ENCODE assay signal across 32 cellular contexts in the genomic region with DNA sequence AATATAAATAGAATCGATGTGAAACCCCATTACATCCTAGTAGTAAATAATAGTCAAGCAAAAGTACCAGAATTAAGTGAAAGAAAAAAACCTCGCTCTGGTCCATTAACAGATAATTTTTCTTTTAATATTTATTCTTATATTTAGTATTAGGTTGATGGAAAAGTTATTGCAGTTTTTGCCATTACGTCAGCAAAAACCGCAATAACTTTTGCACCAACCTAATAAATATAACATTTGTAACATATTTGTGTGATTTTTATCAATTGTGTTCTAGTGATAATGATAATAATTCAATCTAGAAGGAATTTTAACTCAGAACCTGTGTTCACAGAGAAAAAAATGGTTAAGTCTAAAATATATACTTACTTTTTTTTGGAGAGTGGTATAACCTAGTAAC. TPM values are rescaled to one million over a fixed set of nuclear protein-coding genes. Genes with fewer than 3 reads are reported as not detected.
"Had no signal": no experiment of that assay in that cellular context is flagged by ENCODE, and none has a peak within 500 bp of the region (broad histone marks: within the 10 kb centered on the region; RNA-seq: fewer than 3 reads in every experiment).

No MANE protein-coding gene starts in this region.

- H2AFZ ChIP-seq: neural progenitor cell, parathyroid adenoma had no signal

- H3K27ac Mint-ChIP-seq: natural killer cell; nephron; neural progenitor cell; progenitor cell of endocrine pancreas; stimulated activated memory B cell treated with anti-CD40 and anti-IgM and Interleukin-4, amounts not matched to agents 10 μg/mL and 1 μg/mL and 100 μg/mL, for 72 hours; stimulated activated naive CD8-positive, alpha-beta T cell treated with anti-CD3 and anti-CD28 coated beads, Interleukin-15, amount 100 ng/mL, for 72 hours; type B pancreatic cell had no signal

- H3K79me2 ChIP-seq: parathyroid adenoma had no signal

- H3K27me3 ChIP-seq: neural progenitor cell, ovary, spleen, suprapubic skin, testis, tibial artery, transverse colon, upper lobe of right lung, uterus had no signal

- H3K36me3 Mint-ChIP-seq: natural killer cell; neural progenitor cell; stimulated activated memory B cell treated with anti-CD40 and anti-IgM and Interleukin-4, amounts not matched to agents 10 μg/mL and 1 μg/mL and 100 μg/mL, for 72 hours; type B pancreatic cell had no signal

- H3K4me2 ChIP-seq: neural progenitor cell, smooth muscle cell had no signal

- H3K27me3 Mint-ChIP-seq: stimulated activated memory B cell treated with anti-CD40 and anti-IgM and Interleukin-4, amounts not matched to agents 10 μg/mL and 1 μg/mL and 100 μg/mL, for 72 hours; stimulated activated naive CD8-positive, alpha-beta T cell treated with anti-CD3 and anti-CD28 coated beads, Interleukin-15, amount 100 ng/mL, for 72 hours had no signal

- H3K9me3 ChIP-seq: ovary, psoas muscle, spleen, suprapubic skin, testis, tibial artery, transverse colon, upper lobe of right lung, uterus had no signal

- H3K4me3 ChIP-seq: neural progenitor cell, ovary, psoas muscle, skin epidermis, smooth muscle cell, spleen, suprapubic skin, testis, tibial artery, transverse colon, upper lobe of right lung, uterus had no signal

- H3K9me3 Mint-ChIP-seq: natural killer cell; nephron; neural progenitor cell; stimulated activated memory B cell treated with anti-CD40 and anti-IgM and Interleukin-4, amounts not matched to agents 10 μg/mL and 1 μg/mL and 100 μg/mL, for 72 hours; stimulated activated naive CD8-positive, alpha-beta T cell treated with anti-CD3 and anti-CD28 coated beads, Interleukin-15, amount 100 ng/mL, for 72 hours; type B pancreatic cell had no signal

- H3K4me1 ChIP-seq: neural progenitor cell, parathyroid adenoma, psoas muscle, spleen, suprapubic skin, testis, tibial artery, transverse colon, upper lobe of right lung, uterus had no signal

- H3K27ac ChIP-seq: neural progenitor cell, ovary, parathyroid adenoma, psoas muscle, skin epidermis, spleen, suprapubic skin, testis, tibial artery, transverse colon, upper lobe of right lung, uterus had no signal

- ATAC-seq: natural killer cell; psoas muscle; right cardiac atrium; sciatic nerve; stimulated activated memory B cell treated with anti-CD40 and anti-IgM and Interleukin-4, amounts not matched to agents 10 μg/mL and 1 μg/mL and 100 μg/mL, for 72 hours; stimulated activated naive CD8-positive, alpha-beta T cell treated with anti-CD3 and anti-CD28 coated beads, Interleukin-15, amount 100 ng/mL, for 72 hours; stimulated activated naive CD8-positive, alpha-beta T cell treated with anti-CD3 and anti-CD28 coated beads, Interleukin-15, Interleukin-2, amounts not matched to agents 100 U/mL and 50 U/mL, for 24 hours; upper lobe of right lung had no signal

- H3K4me1 Mint-ChIP-seq: natural killer cell; nephron; stimulated activated memory B cell treated with anti-CD40 and anti-IgM and Interleukin-4, amounts not matched to agents 10 μg/mL and 1 μg/mL and 100 μg/mL, for 72 hours; stimulated activated naive CD8-positive, alpha-beta T cell treated with anti-CD3 and anti-CD28 coated beads, Interleukin-15, amount 100 ng/mL, for 72 hours had no signal

- H3K4me3 Mint-ChIP-seq: natural killer cell; nephron; neural progenitor cell; stimulated activated memory B cell treated with anti-CD40 and anti-IgM and Interleukin-4, amounts not matched to agents 10 μg/mL and 1 μg/mL and 100 μg/mL, for 72 hours; stimulated activated naive CD8-positive, alpha-beta T cell treated with anti-CD3 and anti-CD28 coated beads, Interleukin-15, amount 100 ng/mL, for 72 hours; type B pancreatic cell had no signal

- H3K9ac ChIP-seq: neural progenitor cell, parathyroid adenoma had no signal

- H3K36me3 ChIP-seq: neural progenitor cell, ovary, spleen, suprapubic skin, tibial artery, transverse colon, upper lobe of right lung, uterus had no signal

- DNase-seq: natural killer cell; occipital lobe; ovary; posterior cingulate gyrus; psoas muscle; right cardiac atrium; spleen; stimulated activated CD4-positive, alpha-beta T cell treated with anti-CD3 and anti-CD28 coated beads, Interleukin-12 subunit alpha, Interleukin-12 subunit beta, amount 100 ng/mL, for 4 hours; stimulated activated CD4-positive, alpha-beta T cell treated with anti-CD3 and anti-CD28 coated beads, Interleukin-1b, Interleukin-23, amount 100 ng/mL, for 48 hours; stimulated activated CD4-positive, alpha-beta T cell treated with anti-CD3 and anti-CD28 coated beads, Interleukin-4, amount 100 ng/mL, for 1 hour; stimulated activated CD4-positive, alpha-beta T cell treated with anti-CD3 and anti-CD28 coated beads, Interleukin-4, amount 100 ng/mL, for 4 hours; stimulated activated CD8-positive, alpha-beta memory T cell treated with anti-CD3 and anti-CD28 coated beads, Interleukin-4, amount 100 ng/mL, for 48 hours; stimulated activated naive CD4-positive, alpha-beta T cell; stimulated activated naive CD8-positive, alpha-beta T cell treated with anti-CD3 and anti-CD28 coated beads, Interleukin-15, amount 100 ng/mL, for 72 hours; stimulated activated naive CD8-positive, alpha-beta T cell treated with anti-CD3 and anti-CD28 coated beads, Interleukin-15, Interleukin-2, amounts not matched to agents 100 U/mL and 50 U/mL, for 24 hours; substantia nigra; testis; tibial artery; transverse colon; upper lobe of right lung; uterus had no signal

RNA-seq across cellular contexts. Expression of gene RORB, which starts 16.1 kb away (rescaled TPM):
- total RNA-seq: progenitor cell of endocrine pancreas, renal cortical epithelial cell had no signal
